Comparison of ENCODE assay signal across 9 cellular contexts in the genomic region with DNA sequence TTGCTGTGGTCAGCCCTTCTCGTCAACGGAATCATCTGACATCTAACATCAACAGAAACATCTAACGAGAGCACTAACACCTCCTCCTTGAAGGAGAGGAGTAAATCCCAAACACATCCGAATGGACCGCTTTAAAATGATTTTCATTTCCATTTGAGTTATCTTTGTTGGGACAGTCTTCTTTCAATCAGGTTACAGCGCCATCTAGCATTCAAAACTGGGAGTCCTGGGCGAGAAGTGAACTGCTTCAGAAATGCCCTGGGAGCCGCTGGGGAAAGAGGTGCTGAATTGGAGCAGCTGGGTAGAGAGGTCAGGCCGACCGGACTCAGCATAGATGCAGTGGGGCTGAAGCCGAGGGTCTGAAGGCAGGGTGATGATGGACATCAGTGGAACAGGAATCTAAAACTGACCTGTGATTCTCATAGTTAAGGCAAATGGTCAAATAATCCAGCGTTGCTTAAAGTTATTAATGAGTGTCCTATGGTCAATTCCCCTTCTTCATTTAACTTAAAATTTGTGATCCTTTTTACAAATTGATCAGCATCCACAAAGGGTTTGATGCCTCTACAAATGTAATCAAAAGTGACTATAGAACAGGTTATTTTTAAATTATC.
A peak's percentile ranks its signal among the peaks of the same experiment; 100 is the strongest.
DNase-seq lines count a peak whose midpoint lies in the region; FAIRE-seq and TF ChIP-seq lines count a peak whose summit lies in the region.
"Had no signal": no experiment of that assay in that cellular context is flagged by ENCODE, and none has a peak within 500 bp of the region (broad histone marks: within the 10 kb centered on the region; RNA-seq: fewer than 3 reads in every experiment).

No MANE protein-coding gene starts in this region.

- FAIRE-seq in GM12891 (lab: Jason Lieb, UNC), result no peak

- H3K79me2 ChIP-seq in mammary epithelial cell (ENCODE audit: insufficient read depth, low read length), result no peaks in the 10 kb centered on the region

- H3K4me1 Mint-ChIP-seq in MCF 10A (ENCODE audit: insufficient read depth, unreplicated experiment), result no peaks in the 10 kb centered on the region
- H3K4me1 Mint-ChIP-seq in Calu3 (ENCODE audit: low read depth, unreplicated experiment), result no peaks in the 10 kb centered on the region

- in situ Hi-C loops in mammary epithelial cell (cut with MboI; ENCODE audit: low sequenced_read_pairs in 2 of 2), result no loop called here

- no peak overlapping the region for H2AFZ ChIP-seq in mammary epithelial cell (ENCODE audit: low read depth, low read length)

- POLR2A ChIA-PET in MCF 10A (lab: Yijun Ruan, JAX), result no interaction called here

- TF ChIP-seq CTCF in MCF 10A (IDR thresholded peaks at IDR 0.05; ENCODE audit: unreplicated experiment) (peak; percentile 17), mammary epithelial cell (conservative IDR thresholded peaks at IDR 0.05 in 1 of 2, IDR thresholded peaks at IDR 0.05 in 1 of 2; ENCODE audit: extremely low read depth in 1 of 2, insufficient read depth in 1 of 2, low read depth in 1 of 2, low read length in 2 of 2) (peak in 1 of 2 donors; percentile 5), fibroblast of pulmonary artery (IDR thresholded peaks at IDR 0.05; ENCODE audit: low read length, missing control alignments) (peak; percentile 37), Calu3 (IDR thresholded peaks at IDR 0.05; ENCODE audit: unreplicated experiment) (no peak)

- H3K4me3 ChIP-seq in mammary epithelial cell (replicated peaks in 1 of 3; ENCODE audit: insufficient read depth in 1 of 3, low read depth in 2 of 3, low read length in 3 of 3) (no peak overlapping the region), fibroblast of pulmonary artery (replicated peaks; ENCODE audit: low read depth, low read length) (no peak overlapping the region), skeletal muscle cell (ENCODE audit: low read depth, low read length) (no peak overlapping the region)

- dilution Hi-C loops in mammary epithelial cell (cut with HindIII; ENCODE audit: low sequenced_read_pairs), result no loop called here

- H3K27ac Mint-ChIP-seq in MCF 10A (ENCODE audit: low read depth, unreplicated experiment), result no peak overlapping the region
- no peak overlapping the region for H3K27ac Mint-ChIP-seq in Calu3 (ENCODE audit: unreplicated experiment)

- TF ChIP-seq POLR2A in GM12891 (IDR thresholded peaks at IDR 0.05; ENCODE audit: low read depth, low read length), result no peak

- H3K27me3 Mint-ChIP-seq in MCF 10A (ENCODE audit: insufficient read depth, unreplicated experiment) (no peaks in the 10 kb centered on the region), Calu3 (ENCODE audit: unreplicated experiment) (no peaks in the 10 kb centered on the region)

- 16% methylated on average over 12 of the region's 12 CpGs for WGBS in mammary epithelial cell (ENCODE audit: low coverage, missing lambda C conversion rate)

- no peak overlapping the region for H3K9ac ChIP-seq in mammary epithelial cell (ENCODE audit: insufficient read depth, low read length)

- CTCF ChIA-PET in MCF 10A (lab: Yijun Ruan, JAX), result interaction anchor here (0.6 to 5.4 kb wide), 8 partner anchors 182 to 1188 kb away, joined by 4 to 49 read pairs (median 4); no protein-coding TSS in a partner anchor
- CTCF ChIA-PET in mammary epithelial cell (lab: Charles Lee; ENCODE audit: low non-redundant PET), result no interaction called here
- CTCF ChIA-PET in Calu3 (lab: Charles Lee), result no interaction called here

- no peaks in the 10 kb centered on the region for H3K36me3 Mint-ChIP-seq in MCF 10A (ENCODE audit: insufficient read depth, unreplicated experiment)
- no peaks in the 10 kb centered on the region for H3K36me3 Mint-ChIP-seq in Calu3 (ENCODE audit: insufficient read depth, unreplicated experiment)

- H3K9me3 ChIP-seq in mammary epithelial cell (replicated peaks; ENCODE audit: insufficient read depth, low read length), result peaks cover 41% of the 10 kb centered on the region
- H3K9me3 ChIP-seq: neutrophil had no signal

- BruUV-seq in MCF 10A (replicated peaks; lab: Mats Ljungman, UMichigan), result no TSS peak
- BruUV-seq in mammary epithelial cell (replicated peaks; lab: Mats Ljungman, UMichigan), result no TSS peak
- BruUV-seq in Calu3 (replicated peaks; lab: Mats Ljungman, UMichigan), result no TSS peak

- no peak overlapping the region for H3K4me2 ChIP-seq in mammary epithelial cell (ENCODE audit: insufficient read depth, low read depth, low read length)

- intact Hi-C loops in MCF 10A (cut with micrococcal nuclease) (loop anchor here (5.0 kb wide), 1 partner anchor 360 kb away; no protein-coding TSS in a partner anchor), mammary epithelial cell (cut with micrococcal nuclease) (no loop called here), Calu3 (cut with micrococcal nuclease; ENCODE audit: unreplicated experiment) (no loop called here)

- no peaks in the 10 kb centered on the region for H3K4me1 ChIP-seq in mammary epithelial cell (ENCODE audit: insufficient read depth, low read length)

- H4K20me1 ChIP-seq in mammary epithelial cell (ENCODE audit: insufficient read depth, low read length), result no peaks in the 10 kb centered on the region

- no peak overlapping the region for H3K27ac ChIP-seq in mammary epithelial cell (ENCODE audit: insufficient read depth, low read depth, low read length)
- H3K27ac ChIP-seq: neutrophil had no signal

- no peak for DNase-seq in MCF 10A (ENCODE audit: unreplicated experiment)
- no peak for DNase-seq in mammary epithelial cell
- peak; percentile 6 for DNase-seq in NCI-H774 (lab: John Stamatoyannopoulos, UW)
- DNase-seq in fibroblast of pulmonary artery (ENCODE audit: low read depth), result peak; percentile 51
- peak; percentile 1 for DNase-seq in skeletal muscle cell (ENCODE audit: low read depth)
- DNase-seq in Calu3, result no peak
- DNase-seq in GOT3 (lab: John Stamatoyannopoulos, UW), result no peak
- DNase-seq in GM12891 (ENCODE audit: insufficient read length, low spot score), result no peak

- H3K9me3 Mint-ChIP-seq in MCF 10A (ENCODE audit: unreplicated experiment) (peaks cover 35% of the 10 kb centered on the region), Calu3 (ENCODE audit: low read depth, unreplicated experiment) (no peaks in the 10 kb centered on the region)

- no peaks in the 10 kb centered on the region for H3K27me3 ChIP-seq in mammary epithelial cell (ENCODE audit: insufficient read depth, low read length)

- H3K4me3 Mint-ChIP-seq in MCF 10A (ENCODE audit: unreplicated experiment), result no peak overlapping the region
- no peak overlapping the region for H3K4me3 Mint-ChIP-seq in Calu3 (ENCODE audit: low read depth, unreplicated experiment)

- no peaks in the 10 kb centered on the region for H3K36me3 ChIP-seq in mammary epithelial cell (ENCODE audit: insufficient read depth, low read length)
- H3K36me3 ChIP-seq: neutrophil had no signal

TF ChIP-seq in GM12891, 5 proteins besides CTCF, POLR2A, EP300 and RAD21:
- TF ChIP-seq PAX5 (IDR thresholded peaks at IDR 0.05; ENCODE audit: insufficient read depth, low read length, severe bottlenecking), result no peak
- TF ChIP-seq POLR2AphosphoS5 (IDR thresholded peaks at IDR 0.05; ENCODE audit: low read depth, low read length), result no peak
- no peak for TF ChIP-seq POU2F2 (IDR thresholded peaks at IDR 0.05; ENCODE audit: low read depth, low read length)
- TF ChIP-seq SPI1 (IDR thresholded peaks at IDR 0.05; ENCODE audit: low read depth, low read length), result no peak
- no peak for TF ChIP-seq TAF1 (IDR thresholded peaks at IDR 0.05; ENCODE audit: low read depth, low read length)

Comparison
In these comparisons a context has a peak if more than half of its experiments do, and no peak if none do; other contexts are left out.
1. DNase-seq: peak in NCI-H774 (single experiment), fibroblast of pulmonary artery (single experiment) and skeletal muscle cell (single experiment); none in MCF 10A (single experiment), mammary epithelial cell (single experiment), Calu3 (single experiment), GOT3 (single experiment) and GM12891 (single experiment).